12 cellular contexts compared by ENCODE assay signal in genomic region chr14:101442451-101442850, GRCh38.
DNase-seq lines count a peak whose midpoint lies in the region; ATAC-seq and TF ChIP-seq lines count a peak whose summit lies in the region.
"Had no signal": no experiment of that assay in that cellular context is flagged by ENCODE, and none has a peak within 500 bp of the region (broad histone marks: within the 10 kb centered on the region; RNA-seq: fewer than 3 reads in every experiment).

No MANE protein-coding gene starts in this region.

- no peak overlapping the region for H3K9ac ChIP-seq in DND-41 (ENCODE audit: low read depth, low read length)
- H3K9ac ChIP-seq: parathyroid adenoma had no signal

- H3K27ac ChIP-seq in DND-41 (ENCODE audit: low read length): no peak overlapping the region
- H3K27ac ChIP-seq: C4-2B, parathyroid adenoma, SJSA1 had no signal

- peaks cover 79% of the 10 kb centered on the region for H3K27me3 ChIP-seq in DND-41 (ENCODE audit: insufficient read depth, low read length, poor library complexity)
- H3K27me3 ChIP-seq: SJSA1 had no signal

- no peaks in the 10 kb centered on the region for H3K9me3 ChIP-seq in DND-41 (ENCODE audit: insufficient read depth, low read length, severe bottlenecking)
- H3K9me3 ChIP-seq: SJSA1 had no signal

- ATAC-seq in DND-41 (ENCODE audit: insufficient read depth, low read depth): peak; percentile 98
- no peak for ATAC-seq in HG02870 (IDR thresholded peaks at IDR 0.05; ENCODE audit: unreplicated experiment)

- H3K36me3 ChIP-seq in DND-41 (ENCODE audit: insufficient read depth, low read length): no peaks in the 10 kb centered on the region
- H3K36me3 ChIP-seq: SJSA1 had no signal

- peak; percentile 85 for DNase-seq in DND-41
- DNase-seq in activated CD4-positive, alpha-beta T cell treated with anti-CD3 and anti-CD28 coated beads, Interleukin-2, amount 50 U/mL, for 1 hour: peak; percentile 52
- peak; percentile 77 for DNase-seq in activated naive CD8-positive, alpha-beta T cell treated with anti-CD3 and anti-CD28 coated beads for 36 hours
- peak; percentile 54 for DNase-seq in stimulated activated CD4-positive, alpha-beta T cell treated with anti-CD3 and anti-CD28 coated beads, Interleukin-4, amount 100 ng/mL, for 1 hour
- no peak for DNase-seq in NCI-H1930 (lab: John Stamatoyannopoulos, UW)
- no peak for DNase-seq in HK-2 (ENCODE audit: unreplicated experiment)
- no peak for DNase-seq in COR-L47 (lab: John Stamatoyannopoulos, UW)
- DNase-seq: NCI-H1092 had no signal

- H2AFZ ChIP-seq in DND-41 (ENCODE audit: low read depth, low read length): no peak overlapping the region
- H2AFZ ChIP-seq: parathyroid adenoma had no signal

- H3K4me1 Mint-ChIP-seq in activated naive CD8-positive, alpha-beta T cell treated with anti-CD3 and anti-CD28 coated beads for 36 hours: peaks cover 22% of the 10 kb centered on the region

- H3K27me3 Mint-ChIP-seq in activated naive CD8-positive, alpha-beta T cell treated with anti-CD3 and anti-CD28 coated beads for 36 hours: peaks cover 91% of the 10 kb centered on the region

- no peaks in the 10 kb centered on the region for H3K79me2 ChIP-seq in DND-41 (ENCODE audit: insufficient read depth, low read length)
- H3K79me2 ChIP-seq: parathyroid adenoma had no signal

- no peak overlapping the region for H3K4me3 ChIP-seq in DND-41 (ENCODE audit: low read depth in 1 of 2, low read length in 2 of 2)
- H3K4me3 ChIP-seq: SJSA1 had no signal

- H4K20me1 ChIP-seq in DND-41 (ENCODE audit: insufficient read depth, low read length): peaks cover 50% of the 10 kb centered on the region

- no peaks in the 10 kb centered on the region for H3K36me3 Mint-ChIP-seq in activated naive CD8-positive, alpha-beta T cell treated with anti-CD3 and anti-CD28 coated beads for 36 hours

- H3K4me1 ChIP-seq in DND-41 (ENCODE audit: insufficient read depth, low read length): peaks cover 22% of the 10 kb centered on the region
- H3K4me1 ChIP-seq: parathyroid adenoma had no signal

- H3K27ac Mint-ChIP-seq in activated naive CD8-positive, alpha-beta T cell treated with anti-CD3 and anti-CD28 coated beads for 36 hours: peak overlapping the region; percentile 72

- no peaks in the 10 kb centered on the region for H3K9me3 Mint-ChIP-seq in activated naive CD8-positive, alpha-beta T cell treated with anti-CD3 and anti-CD28 coated beads for 36 hours

- no peak overlapping the region for H3K4me3 Mint-ChIP-seq in activated naive CD8-positive, alpha-beta T cell treated with anti-CD3 and anti-CD28 coated beads for 36 hours

- no peak for TF ChIP-seq CTCF in DND-41 (IDR thresholded peaks at IDR 0.05; ENCODE audit: borderline replicate concordance, extremely low read depth, low read length, poor library complexity, severe bottlenecking)

- no peak overlapping the region for H3K4me2 ChIP-seq in DND-41 (ENCODE audit: insufficient read depth, low read length)

Comparison
In these comparisons a context has a peak if more than half of its experiments do, and no peak if none do; other contexts are left out.
1. DNase-seq: peak in DND-41 (single experiment), activated CD4-positive, alpha-beta T cell treated with anti-CD3 and anti-CD28 coated beads, Interleukin-2, amount 50 U/mL, for 1 hour (single experiment), activated naive CD8-positive, alpha-beta T cell treated with anti-CD3 and anti-CD28 coated beads for 36 hours (single experiment) and stimulated activated CD4-positive, alpha-beta T cell treated with anti-CD3 and anti-CD28 coated beads, Interleukin-4, amount 100 ng/mL, for 1 hour (single experiment); none in NCI-H1930 (0 of 2), HK-2 (single experiment) and COR-L47 (single experiment).